In genomic region chr13:113764793-113765190, GRCh38 we compare ENCODE assay signal across 21 cellular contexts.
"Had no signal": no experiment of that assay in that cellular context is flagged by ENCODE, and none has a peak within 500 bp of the region (broad histone marks: within the 10 kb centered on the region; RNA-seq: fewer than 3 reads in every experiment).

No MANE protein-coding gene starts in this region.

- H3K27ac ChIP-seq: colonic mucosa, dorsolateral prefrontal cortex, esophagus squamous epithelium, heart right ventricle, lower lobe of right lung, neural progenitor cell, psoas muscle, tibial artery, VCaP had no signal

- H3K36me3 ChIP-seq: colonic mucosa, neural progenitor cell, tibial artery had no signal

- H3K9me3 Mint-ChIP-seq: activated CD4-positive, alpha-beta T cell treated with anti-CD3 and anti-CD28 coated beads, Interleukin-2, amount 10 ng/mL, durations not matched to agents 7 days and 5 days; effector memory CD8-positive, alpha-beta T cell; neural progenitor cell; stimulated activated effector memory CD8-positive, alpha-beta T cell treated with anti-CD3 and anti-CD28 coated beads, Interleukin-12 subunit alpha, Interleukin-12 subunit beta, amount 100 ng/mL, for 72 hours; stimulated activated naive CD8-positive, alpha-beta T cell treated with anti-CD3 and anti-CD28 coated beads, Interleukin-15, amount 100 ng/mL, for 72 hours had no signal

- H3K4me1 ChIP-seq: psoas muscle had no signal

- H3K4me3 Mint-ChIP-seq: activated CD4-positive, alpha-beta T cell treated with anti-CD3 and anti-CD28 coated beads, Interleukin-2, amount 10 ng/mL, durations not matched to agents 7 days and 5 days; activated naive CD8-positive, alpha-beta T cell; effector memory CD8-positive, alpha-beta T cell; naive thymus-derived CD4-positive, alpha-beta T cell; neural progenitor cell; stimulated activated effector memory CD8-positive, alpha-beta T cell treated with anti-CD3 and anti-CD28 coated beads, Interleukin-12 subunit alpha, Interleukin-12 subunit beta, amount 100 ng/mL, for 72 hours; stimulated activated naive CD8-positive, alpha-beta T cell treated with anti-CD3 and anti-CD28 coated beads, Interleukin-15, amount 100 ng/mL, for 72 hours had no signal

- H3K36me3 Mint-ChIP-seq: naive thymus-derived CD4-positive, alpha-beta T cell; neural progenitor cell; stimulated activated effector memory CD8-positive, alpha-beta T cell treated with anti-CD3 and anti-CD28 coated beads, Interleukin-12 subunit alpha, Interleukin-12 subunit beta, amount 100 ng/mL, for 72 hours had no signal

- H3K9me3 ChIP-seq: colonic mucosa, esophagus squamous epithelium, heart right ventricle, lower lobe of right lung, psoas muscle, tibial artery had no signal

- H3K27ac Mint-ChIP-seq: activated CD4-positive, alpha-beta T cell treated with anti-CD3 and anti-CD28 coated beads, Interleukin-2, amount 10 ng/mL, durations not matched to agents 7 days and 5 days; activated naive CD8-positive, alpha-beta T cell; effector memory CD8-positive, alpha-beta T cell; naive thymus-derived CD4-positive, alpha-beta T cell; neural progenitor cell; stimulated activated effector memory CD8-positive, alpha-beta T cell treated with anti-CD3 and anti-CD28 coated beads, Interleukin-12 subunit alpha, Interleukin-12 subunit beta, amount 100 ng/mL, for 72 hours; stimulated activated naive CD8-positive, alpha-beta T cell treated with anti-CD3 and anti-CD28 coated beads, Interleukin-15, amount 100 ng/mL, for 72 hours had no signal

- H3K4me3 ChIP-seq: colonic mucosa, dorsolateral prefrontal cortex, esophagus squamous epithelium, heart right ventricle, lower lobe of right lung, neural progenitor cell, psoas muscle, skin epidermis, tibial artery had no signal

- ATAC-seq: effector memory CD8-positive, alpha-beta T cell; heart right ventricle; lower lobe of right lung; naive thymus-derived CD4-positive, alpha-beta T cell; psoas muscle; right cardiac atrium had no signal

- DNase-seq: activated CD4-positive, alpha-beta T cell treated with anti-CD3 and anti-CD28 coated beads, Interleukin-2, amount 10 ng/mL, durations not matched to agents 7 days and 5 days; activated CD4-positive, CD25-positive, alpha-beta regulatory T cell treated with anti-CD3 and anti-CD28 coated beads, Interleukin-2, amount 50 U/mL, for 72 hours; activated naive CD4-positive, alpha-beta T cell; activated T-cell treated with anti-CD3 and anti-CD28 coated beads, Interleukin-2, amount 50 U/mL, for 1 hour; colonic mucosa; dorsolateral prefrontal cortex; effector memory CD8-positive, alpha-beta T cell; esophagus squamous epithelium; heart right ventricle; lower lobe of right lung; naive thymus-derived CD4-positive, alpha-beta T cell; psoas muscle; right cardiac atrium; stimulated activated CD4-positive, alpha-beta T cell treated with anti-CD3 and anti-CD28 coated beads, Interleukin-2, amount 100 ng/mL, for 24 hours; stimulated activated naive CD8-positive, alpha-beta T cell treated with anti-CD3 and anti-CD28 coated beads, Interleukin-15, amount 100 ng/mL, for 72 hours had no signal
